Comparison of ENCODE assay signal across 19 cellular contexts in the genomic region with DNA sequence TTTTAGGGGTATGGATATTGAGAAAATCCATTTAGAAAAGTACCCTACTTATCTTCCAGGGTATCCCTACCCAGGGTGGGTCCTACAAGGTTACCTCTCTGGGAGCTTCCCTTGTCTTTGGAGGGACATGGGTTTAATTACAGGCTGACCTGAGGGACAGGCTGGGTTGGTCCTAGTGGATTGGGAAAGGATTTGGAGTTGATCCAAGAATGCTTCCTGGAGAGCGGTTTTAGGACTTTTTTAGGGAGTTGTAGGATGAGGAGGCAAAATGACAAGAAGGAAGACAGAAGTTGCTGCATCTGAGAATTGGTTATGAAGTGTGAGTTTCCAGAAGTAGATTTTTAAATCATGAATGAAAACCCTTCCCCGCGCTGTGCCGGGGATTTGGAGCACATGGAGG.
A peak's percentile ranks its signal among the peaks of the same experiment; 100 is the strongest.
DNase-seq lines count a peak whose midpoint lies in the region; ATAC-seq and TF ChIP-seq lines count a peak whose summit lies in the region.
"Had no signal": no experiment of that assay in that cellular context is flagged by ENCODE, and none has a peak within 500 bp of the region (broad histone marks: within the 10 kb centered on the region; RNA-seq: fewer than 3 reads in every experiment).

No MANE protein-coding gene starts in this region.

- 0 out of 2 replicates have a peak overlapping the region, but pooled peaks have one; percentile 12 for H3K9ac ChIP-seq in DND-41 (ENCODE audit: low read depth, low read length)

- H3K4me3 Mint-ChIP-seq in CD4-positive, CD25-positive, alpha-beta regulatory T cell: no peak overlapping the region
- no peak overlapping the region for H3K4me3 Mint-ChIP-seq in activated naive CD8-positive, alpha-beta T cell treated with anti-CD3 and anti-CD28 coated beads, Interleukin-2, amount 50 U/mL, for 24 hours
- H3K4me3 Mint-ChIP-seq in naive thymus-derived CD4-positive, alpha-beta T cell: no peak overlapping the region

- H3K27ac ChIP-seq in CD4-positive, CD25-positive, alpha-beta regulatory T cell (ENCODE audit: insufficient read depth, low read length, poor library complexity, severe bottlenecking): no peak overlapping the region
- H3K27ac ChIP-seq in DND-41 (ENCODE audit: low read length): peak overlapping the region; percentile 69
- no peak overlapping the region for H3K27ac ChIP-seq in naive thymus-derived CD4-positive, alpha-beta T cell (ENCODE audit: low read depth, low read length)
- H3K27ac ChIP-seq: HL-60, Peyer's patch had no signal

- 0 out of 2 replicates have a peak, but pooled peaks cover 12% of the 10 kb centered on the region for H4K20me1 ChIP-seq in DND-41 (ENCODE audit: insufficient read depth, low read length)

- no peaks in the 10 kb centered on the region for H3K9me3 Mint-ChIP-seq in CD4-positive, CD25-positive, alpha-beta regulatory T cell
- no peaks in the 10 kb centered on the region for H3K9me3 Mint-ChIP-seq in activated naive CD8-positive, alpha-beta T cell treated with anti-CD3 and anti-CD28 coated beads, Interleukin-2, amount 50 U/mL, for 24 hours
- no peaks in the 10 kb centered on the region for H3K9me3 Mint-ChIP-seq in naive thymus-derived CD4-positive, alpha-beta T cell

- peaks cover 4 to 37% (median 16%) of the 10 kb centered on the region in 4 donors for H3K4me1 Mint-ChIP-seq in CD4-positive, CD25-positive, alpha-beta regulatory T cell
- H3K4me1 Mint-ChIP-seq in activated naive CD8-positive, alpha-beta T cell treated with anti-CD3 and anti-CD28 coated beads, Interleukin-2, amount 50 U/mL, for 24 hours: peaks cover 80% of the 10 kb centered on the region
- H3K4me1 Mint-ChIP-seq in naive thymus-derived CD4-positive, alpha-beta T cell: peaks cover 9 to 64% (median 46%) of the 10 kb centered on the region in 7 donors

- H3K79me2 ChIP-seq in DND-41 (ENCODE audit: insufficient read depth, low read length): peaks cover 45% of the 10 kb centered on the region

- POLR2A ChIA-PET in naive thymus-derived CD4-positive, alpha-beta T cell (lab: Charles Lee): interaction anchor here (0.6 kb wide), 1 partner anchor 1308 kb away, joined by 3 read pairs; no protein-coding TSS in a partner anchor

- DNase-seq in CD4-positive, CD25-positive, alpha-beta regulatory T cell: no peak
- DNase-seq in DND-41 (no peak), NCI-H510A (lab: John Stamatoyannopoulos, UW) (no peak), NCI-H1092 treated with DMSO at 0.1 percent for 48 hours (lab: John Stamatoyannopoulos, UW) (no peak)
- DNase-seq in activated naive CD8-positive, alpha-beta T cell treated with anti-CD3 and anti-CD28 coated beads, Interleukin-2, amount 50 U/mL, for 24 hours: no peak
- DNase-seq in naive thymus-derived CD4-positive, alpha-beta T cell: no peak
- DNase-seq: ACHN, HCEC 1CT, KBM-7, MG63, NCI-H1105 treated with DMSO at 0.1 percent for 48 hours, NCI-H187, NCI-H748 treated with DMSO at 0.1 percent for 48 hours, Peyer's patch, Right ventricle myocardium superior had no signal

- no peak overlapping the region for H3K4me3 ChIP-seq in CD4-positive, CD25-positive, alpha-beta regulatory T cell (ENCODE audit: low read depth, low read length)
- H3K4me3 ChIP-seq in DND-41 (ENCODE audit: low read depth in 1 of 2, low read length in 2 of 2): no peak overlapping the region
- no peak overlapping the region for H3K4me3 ChIP-seq in naive thymus-derived CD4-positive, alpha-beta T cell (ENCODE audit: low read length)
- H3K4me3 ChIP-seq: GM12878, MG63, Peyer's patch had no signal

- no peaks in the 10 kb centered on the region for H3K9me3 ChIP-seq in CD4-positive, CD25-positive, alpha-beta regulatory T cell (ENCODE audit: control insufficient read depth in 2 of 2, low read length in 2 of 2)
- H3K9me3 ChIP-seq in DND-41 (ENCODE audit: insufficient read depth, low read length, severe bottlenecking): no peaks in the 10 kb centered on the region
- H3K9me3 ChIP-seq in naive thymus-derived CD4-positive, alpha-beta T cell (ENCODE audit: control insufficient read depth in 2 of 3, low read length in 3 of 3): no peaks in the 10 kb centered on the region
- H3K9me3 ChIP-seq: MG63, Peyer's patch had no signal

- H3K4me1 ChIP-seq in CD4-positive, CD25-positive, alpha-beta regulatory T cell (ENCODE audit: control insufficient read depth, insufficient read depth, low read length, poor library complexity, severe bottlenecking): no peaks in the 10 kb centered on the region
- H3K4me1 ChIP-seq in DND-41 (ENCODE audit: insufficient read depth, low read length): peaks cover 36% of the 10 kb centered on the region
- no peaks in the 10 kb centered on the region for H3K4me1 ChIP-seq in naive thymus-derived CD4-positive, alpha-beta T cell (ENCODE audit: control insufficient read depth in 2 of 2, insufficient read depth in 2 of 2, low read length in 2 of 2)
- H3K4me1 ChIP-seq: Peyer's patch had no signal

- H3K36me3 Mint-ChIP-seq in CD4-positive, CD25-positive, alpha-beta regulatory T cell: peaks cover 34% of the 10 kb centered on the region
- H3K36me3 Mint-ChIP-seq in activated naive CD8-positive, alpha-beta T cell treated with anti-CD3 and anti-CD28 coated beads, Interleukin-2, amount 50 U/mL, for 24 hours (ENCODE audit: low read depth): peaks cover 31% of the 10 kb centered on the region
- H3K36me3 Mint-ChIP-seq in naive thymus-derived CD4-positive, alpha-beta T cell: peaks cover 0 to 23% (median 7%) of the 10 kb centered on the region in 5 donors

- peaks cover 37% of the 10 kb centered on the region for H3K36me3 ChIP-seq in CD4-positive, CD25-positive, alpha-beta regulatory T cell (ENCODE audit: control insufficient read depth, insufficient read depth, low read length)
- H3K36me3 ChIP-seq in DND-41 (ENCODE audit: insufficient read depth, low read length): peaks cover 59% of the 10 kb centered on the region
- peaks cover 0 to 35% (median 0%) of the 10 kb centered on the region in 3 experiments for H3K36me3 ChIP-seq in naive thymus-derived CD4-positive, alpha-beta T cell (ENCODE audit: control insufficient read depth in 2 of 3, insufficient read depth in 3 of 3, low read length in 3 of 3)
- H3K36me3 ChIP-seq: Peyer's patch had no signal

- CTCF ChIA-PET in naive thymus-derived CD4-positive, alpha-beta T cell (lab: Charles Lee): interaction anchor here (0.8 kb wide), 1 partner anchor 121 kb away, joined by 3 read pairs; a partner anchor contains a TSS

- intact Hi-C loops in naive thymus-derived CD4-positive, alpha-beta T cell (cut with micrococcal nuclease): no loop called here

- no peak for ATAC-seq in CD4-positive, CD25-positive, alpha-beta regulatory T cell (ENCODE audit: low read depth in 2 of 2)
- ATAC-seq in DND-41 (ENCODE audit: insufficient read depth, low read depth) (no peak), HG03196 (IDR thresholded peaks at IDR 0.05; ENCODE audit: unreplicated experiment) (no peak)
- no peak for ATAC-seq in activated naive CD8-positive, alpha-beta T cell treated with anti-CD3 and anti-CD28 coated beads, Interleukin-2, amount 50 U/mL, for 24 hours
- ATAC-seq in naive thymus-derived CD4-positive, alpha-beta T cell: no peak
- ATAC-seq: GM12878, SK-N-SH treated with all-trans-retinoic acid at 6 μM for 48 hours had no signal

- H3K27me3 ChIP-seq in CD4-positive, CD25-positive, alpha-beta regulatory T cell (ENCODE audit: control insufficient read depth, insufficient read depth, low read length): no peaks in the 10 kb centered on the region
- no peaks in the 10 kb centered on the region for H3K27me3 ChIP-seq in DND-41 (ENCODE audit: insufficient read depth, low read length, poor library complexity)
- no peaks in the 10 kb centered on the region for H3K27me3 ChIP-seq in naive thymus-derived CD4-positive, alpha-beta T cell (ENCODE audit: control insufficient read depth in 2 of 2, insufficient read depth in 2 of 2, low read length in 2 of 2)
- H3K27me3 ChIP-seq: MG63, Peyer's patch had no signal

- H2AFZ ChIP-seq in DND-41 (ENCODE audit: low read depth, low read length): no peak overlapping the region

- H3K27ac Mint-ChIP-seq in CD4-positive, CD25-positive, alpha-beta regulatory T cell: peak overlapping the region; percentile 45 to 86 (median 46)
- H3K27ac Mint-ChIP-seq in activated naive CD8-positive, alpha-beta T cell treated with anti-CD3 and anti-CD28 coated beads, Interleukin-2, amount 50 U/mL, for 24 hours: peak overlapping the region; percentile 86
- H3K27ac Mint-ChIP-seq in naive thymus-derived CD4-positive, alpha-beta T cell: peak overlapping the region in 8 of 9 donors; percentile 6 to 78 (median 34)

- TF ChIP-seq CTCF in DND-41 (IDR thresholded peaks at IDR 0.05; ENCODE audit: borderline replicate concordance, extremely low read depth, low read length, poor library complexity, severe bottlenecking): no peak

- H3K4me2 ChIP-seq in DND-41 (ENCODE audit: insufficient read depth, low read length): no peak overlapping the region

- no peaks in the 10 kb centered on the region for H3K27me3 Mint-ChIP-seq in CD4-positive, CD25-positive, alpha-beta regulatory T cell
- no peaks in the 10 kb centered on the region for H3K27me3 Mint-ChIP-seq in activated naive CD8-positive, alpha-beta T cell treated with anti-CD3 and anti-CD28 coated beads, Interleukin-2, amount 50 U/mL, for 24 hours
- H3K27me3 Mint-ChIP-seq in naive thymus-derived CD4-positive, alpha-beta T cell: peaks cover 0 to 10% (median 0%) of the 10 kb centered on the region in 5 donors

Comparison
In these comparisons a context has a peak if more than half of its experiments do, and no peak if none do; other contexts are left out.
1. H3K27ac Mint-ChIP-seq: peak in every context shown above with its lines; median percentile 86 in activated naive CD8-positive, alpha-beta T cell treated with anti-CD3 and anti-CD28 coated beads, Interleukin-2, amount 50 U/mL, for 24 hours; 46 in CD4-positive, CD25-positive, alpha-beta regulatory T cell; 34 in naive thymus-derived CD4-positive, alpha-beta T cell.